In the genomic region with DNA sequence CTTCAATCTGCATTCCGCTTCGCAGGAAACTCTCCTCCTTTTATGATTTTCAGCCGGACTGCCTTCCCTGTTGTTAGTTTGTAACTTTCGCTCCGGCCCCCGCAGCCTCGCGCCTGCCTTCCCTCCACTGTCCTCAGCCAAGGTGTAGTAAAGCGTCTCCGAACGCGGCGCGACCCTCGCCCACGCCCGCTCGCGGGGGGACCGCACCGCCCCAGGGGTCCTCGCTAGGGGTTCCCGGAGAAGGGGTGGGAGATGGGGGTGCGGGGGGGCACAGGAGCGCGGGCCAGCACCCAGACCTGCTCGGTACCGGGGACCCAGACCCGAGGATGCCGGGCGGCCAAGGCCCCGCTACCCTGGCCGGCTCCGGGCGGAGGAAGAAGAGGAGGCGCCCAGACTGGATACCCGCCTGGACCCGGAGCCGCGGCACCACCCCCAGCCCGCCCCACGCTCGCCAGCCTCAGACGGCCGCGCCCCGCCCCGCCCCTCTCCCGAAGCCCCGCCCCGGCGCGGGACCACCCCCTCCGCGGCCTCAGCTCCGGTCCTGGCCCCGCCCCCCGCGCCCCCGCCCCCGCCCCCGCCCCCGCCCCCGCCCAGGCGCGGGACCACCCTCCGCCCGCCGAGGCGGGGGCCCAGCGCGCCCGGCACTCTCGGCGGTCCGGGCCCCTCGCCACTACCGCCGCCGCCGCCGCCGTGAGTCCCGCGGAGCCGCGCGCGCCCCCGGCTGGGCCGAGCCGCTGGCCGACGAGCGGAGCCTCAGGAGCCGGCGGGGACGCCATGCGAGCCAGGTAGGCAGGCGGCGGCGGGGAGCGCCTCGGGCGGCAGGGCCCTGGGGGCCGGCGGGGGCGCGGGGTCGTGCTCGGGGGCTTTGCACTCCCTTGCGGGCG, we compare ENCODE assay signal across 8 cellular contexts. TPM values are rescaled to one million over a fixed set of nuclear protein-coding genes. Genes with fewer than 3 reads are reported as not detected.
A peak's percentile ranks its signal among the peaks of the same experiment; 100 is the strongest.
DNase-seq lines count a peak whose midpoint lies in the region; ATAC-seq and TF ChIP-seq lines count a peak whose summit lies in the region.

A gene with protein sequence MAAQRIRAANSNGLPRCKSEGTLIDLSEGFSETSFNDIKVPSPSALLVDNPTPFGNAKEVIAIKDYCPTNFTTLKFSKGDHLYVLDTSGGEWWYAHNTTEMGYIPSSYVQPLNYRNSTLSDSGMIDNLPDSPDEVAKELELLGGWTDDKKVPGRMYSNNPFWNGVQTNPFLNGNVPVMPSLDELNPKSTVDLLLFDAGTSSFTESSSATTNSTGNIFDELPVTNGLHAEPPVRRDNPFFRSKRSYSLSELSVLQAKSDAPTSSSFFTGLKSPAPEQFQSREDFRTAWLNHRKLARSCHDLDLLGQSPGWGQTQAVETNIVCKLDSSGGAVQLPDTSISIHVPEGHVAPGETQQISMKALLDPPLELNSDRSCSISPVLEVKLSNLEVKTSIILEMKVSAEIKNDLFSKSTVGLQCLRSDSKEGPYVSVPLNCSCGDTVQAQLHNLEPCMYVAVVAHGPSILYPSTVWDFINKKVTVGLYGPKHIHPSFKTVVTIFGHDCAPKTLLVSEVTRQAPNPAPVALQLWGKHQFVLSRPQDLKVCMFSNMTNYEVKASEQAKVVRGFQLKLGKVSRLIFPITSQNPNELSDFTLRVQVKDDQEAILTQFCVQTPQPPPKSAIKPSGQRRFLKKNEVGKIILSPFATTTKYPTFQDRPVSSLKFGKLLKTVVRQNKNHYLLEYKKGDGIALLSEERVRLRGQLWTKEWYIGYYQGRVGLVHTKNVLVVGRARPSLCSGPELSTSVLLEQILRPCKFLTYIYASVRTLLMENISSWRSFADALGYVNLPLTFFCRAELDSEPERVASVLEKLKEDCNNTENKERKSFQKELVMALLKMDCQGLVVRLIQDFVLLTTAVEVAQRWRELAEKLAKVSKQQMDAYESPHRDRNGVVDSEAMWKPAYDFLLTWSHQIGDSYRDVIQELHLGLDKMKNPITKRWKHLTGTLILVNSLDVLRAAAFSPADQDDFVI (plus strand): TSS at position 632 of the 884 bp plus-strand sequence. CDS start 82,986 bp downstream, outside the sequence.

- TF ChIP-seq CTCF in AG09319 (IDR thresholded peaks at IDR 0.05; ENCODE audit: low read depth, low read length): no peak

- H3K9ac ChIP-seq in skeletal muscle tissue (ENCODE audit: low read depth in 1 of 3, low read length in 3 of 3): peak within 1 kb of the TSS; percentile 57 to 79 (median 67)

- peaks cover 14 to 19% (median 15%) of the 10 kb centered on the region in 3 donors for H3K4me1 ChIP-seq in skeletal muscle tissue (ENCODE audit: control insufficient read depth in 3 of 3, insufficient read depth in 3 of 3, low read length in 3 of 3)

- DNase-seq in AG09319 (ENCODE audit: extremely low read depth, low read depth): peak; percentile 51
- DNase-seq in HT1080 (ENCODE audit: low read depth): peak; percentile 32
- peak; percentile 49 for DNase-seq in cerebellum (ENCODE audit: low spot score)
- DNase-seq in iris pigment epithelial cell (ENCODE audit: low read depth): peak; percentile 74

- no peaks in the 10 kb centered on the region for H3K9me3 ChIP-seq in skeletal muscle tissue (ENCODE audit: control insufficient read depth in 3 of 3, low read length in 3 of 3)

- peak within 1 kb of the TSS; percentile 47 for H3K27ac ChIP-seq in skeletal muscle tissue (ENCODE audit: low read depth, low read length)

- no peaks in the 10 kb centered on the region for H3K36me3 ChIP-seq in skeletal muscle tissue (ENCODE audit: control insufficient read depth in 3 of 3, insufficient read depth in 3 of 3, low read length in 3 of 3)

- peak within 1 kb of the TSS; percentile 67 to 76 (median 70) for H3K4me3 ChIP-seq in skeletal muscle tissue (ENCODE audit: low read length in 3 of 3)

- H3K27me3 ChIP-seq in skeletal muscle tissue (ENCODE audit: control insufficient read depth in 3 of 3, insufficient read depth in 3 of 3, low read length in 3 of 3): peaks cover 0 to 24% (median 7%) of the 10 kb centered on the region in 3 donors

- ATAC-seq in SK-N-SH treated with all-trans-retinoic acid at 6 μM for 48 hours (peak; percentile 79), HG03432 (IDR thresholded peaks at IDR 0.05; ENCODE audit: unreplicated experiment) (no peak), GM21381 (IDR thresholded peaks at IDR 0.05; ENCODE audit: unreplicated experiment) (no peak)

TF ChIP-seq in SK-N-SH treated with all-trans-retinoic acid at 6 μM for 48 hours, 23 proteins besides CTCF, POLR2A, EP300 and RAD21:
- TF ChIP-seq TCF4 (CRISPR knock-in tag; IDR thresholded peaks at IDR 0.05; ENCODE audit: borderline replicate concordance): no peak
- no peak for TF ChIP-seq RARB (CRISPR knock-in tag; IDR thresholded peaks at IDR 0.05)
- no peak for TF ChIP-seq OSR1 (CRISPR knock-in tag; IDR thresholded peaks at IDR 0.05)
- no peak for TF ChIP-seq GLIS3 (CRISPR knock-in tag; IDR thresholded peaks at IDR 0.05)
- no peak for TF ChIP-seq ZNF8 (CRISPR knock-in tag; IDR thresholded peaks at IDR 0.05)
- no peak for TF ChIP-seq SNAI2 (CRISPR knock-in tag; IDR thresholded peaks at IDR 0.05)
- no peak for TF ChIP-seq TOX (CRISPR knock-in tag; IDR thresholded peaks at IDR 0.05; ENCODE audit: borderline replicate concordance)
- TF ChIP-seq PPARA (CRISPR knock-in tag; IDR thresholded peaks at IDR 0.05; ENCODE audit: borderline replicate concordance): no peak
- TF ChIP-seq, protein P1, sequence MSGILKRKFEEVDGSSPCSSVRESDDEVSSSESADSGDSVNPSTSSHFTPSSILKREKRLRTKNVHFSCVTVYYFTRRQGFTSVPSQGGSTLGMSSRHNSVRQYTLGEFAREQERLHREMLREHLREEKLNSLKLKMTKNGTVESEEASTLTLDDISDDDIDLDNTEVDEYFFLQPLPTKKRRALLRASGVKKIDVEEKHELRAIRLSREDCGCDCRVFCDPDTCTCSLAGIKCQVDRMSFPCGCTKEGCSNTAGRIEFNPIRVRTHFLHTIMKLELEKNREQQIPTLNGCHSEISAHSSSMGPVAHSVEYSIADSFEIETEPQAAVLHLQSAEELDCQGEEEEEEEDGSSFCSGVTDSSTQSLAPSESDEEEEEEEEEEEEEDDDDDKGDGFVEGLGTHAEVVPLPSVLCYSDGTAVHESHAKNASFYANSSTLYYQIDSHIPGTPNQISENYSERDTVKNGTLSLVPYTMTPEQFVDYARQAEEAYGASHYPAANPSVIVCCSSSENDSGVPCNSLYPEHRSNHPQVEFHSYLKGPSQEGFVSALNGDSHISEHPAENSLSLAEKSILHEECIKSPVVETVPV (CRISPR knock-in tag; IDR thresholded peaks at IDR 0.05): no peak

RNA-seq across cellular contexts. Expression of the gene that starts here (rescaled TPM):
- 17.3 and 20.2 TPM in 2 replicates for total RNA-seq in HT1080 (2014; rRNA removed; shearing (Covaris generic))
- polyA plus RNA-seq in HT1080 (2015; cell fraction: cytosol; rRNA removed): 21.0 and 23.6 TPM in 2 replicates
- 16.2 and 16.5 TPM in 2 replicates for polyA plus RNA-seq in HT1080 (2015; cell fraction: nucleus; rRNA removed)
- total RNA-seq in cerebellum (19.7 TPM), skeletal muscle tissue (8.9 TPM)
